Comparison of ENCODE assay signal across 26 cellular contexts in the genomic region with DNA sequence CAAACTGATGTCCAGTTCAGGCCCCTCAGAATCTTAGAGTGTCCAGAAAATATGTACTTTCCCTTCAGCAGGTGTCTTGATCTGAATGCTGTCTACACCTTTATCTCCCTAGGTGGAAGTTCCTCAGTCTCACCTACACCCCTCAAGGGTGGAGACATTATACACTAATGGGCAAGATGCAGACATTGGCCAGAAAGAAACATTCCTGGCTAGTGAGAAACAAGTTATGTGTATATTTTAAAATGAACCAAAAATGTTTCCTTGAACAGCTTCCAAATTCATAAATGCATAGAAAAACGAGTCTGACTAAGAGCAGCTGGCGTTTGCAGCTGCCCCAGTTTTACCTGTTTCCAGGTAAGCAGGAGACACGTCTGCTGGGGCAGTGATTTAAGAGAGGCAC.
"Had no signal": no experiment of that assay in that cellular context is flagged by ENCODE, and none has a peak within 500 bp of the region (broad histone marks: within the 10 kb centered on the region; RNA-seq: fewer than 3 reads in every experiment).

No MANE protein-coding gene starts in this region.

- H3K9me3 Mint-ChIP-seq: natural killer cell treated with Interleukin-12 subunit alpha and Interleukin-12 subunit beta and Interleukin-15 and Interleukin-18, amount 100 ng/mL, for 72 hours had no signal

- H3K27me3 ChIP-seq: ovary, right atrium auricular region, tibial nerve, uterus had no signal

- H3K9me3 ChIP-seq: left lung, mucosa of descending colon, ovary, right lobe of liver, uterus had no signal

- H3K36me3 ChIP-seq: left lung, ovary, right atrium auricular region, right lobe of liver, tibial nerve, uterus had no signal

- DNase-seq: hippocampal formation; kidney; left colon; left lung; midbrain; mucosa of descending colon; naive thymus-derived CD4-positive, alpha-beta T cell; ovary; right lobe of liver; stimulated activated CD4-positive, alpha-beta T cell treated with anti-CD3 and anti-CD28 coated beads, Interleukin-1b, Interleukin-23, amount 100 ng/mL, for 48 hours; stimulated activated CD4-positive, alpha-beta T cell treated with anti-CD3 and anti-CD28 coated beads, Interleukin-2, amount 100 ng/mL, for 48 hours; stimulated activated CD4-positive, alpha-beta T cell treated with anti-CD3 and anti-CD28 coated beads, Interleukin-4, amount 100 ng/mL, for 4 hours; stimulated activated CD8-positive, alpha-beta memory T cell treated with anti-CD3 and anti-CD28 coated beads, Interleukin-4, amount 100 ng/mL, for 48 hours; stimulated activated naive CD4-positive, alpha-beta T cell treated with Interleukin-2 at 50 U/mL for 16 hours; stimulated activated naive CD8-positive, alpha-beta T cell treated with anti-CD3 and anti-CD28 coated beads, Interleukin-15, amount 100 ng/mL, for 72 hours; substantia nigra; uterus had no signal

- H3K27ac ChIP-seq: left lung, ovary, right atrium auricular region, right lobe of liver, tibial nerve, uterus had no signal

- H3K4me3 Mint-ChIP-seq: memory B cell; naive thymus-derived CD4-positive, alpha-beta T cell; natural killer cell treated with Interleukin-12 subunit alpha and Interleukin-12 subunit beta and Interleukin-15 and Interleukin-18, amount 100 ng/mL, for 72 hours; stimulated activated memory B cell treated with anti-CD40 and anti-IgM and Interleukin-4, amounts not matched to agents 10 μg/mL and 1 μg/mL and 100 μg/mL, for 72 hours; stimulated activated naive CD8-positive, alpha-beta T cell treated with anti-CD3 and anti-CD28 coated beads, Interleukin-15, amount 100 ng/mL, for 72 hours; type B pancreatic cell had no signal

- H3K4me2 ChIP-seq: smooth muscle cell had no signal

- H3K36me3 Mint-ChIP-seq: memory B cell; natural killer cell treated with Interleukin-12 subunit alpha and Interleukin-12 subunit beta and Interleukin-15 and Interleukin-18, amount 100 ng/mL, for 72 hours; stimulated activated memory B cell treated with anti-CD40 and anti-IgM and Interleukin-4, amounts not matched to agents 10 μg/mL and 1 μg/mL and 100 μg/mL, for 72 hours; type B pancreatic cell had no signal

- H3K4me1 ChIP-seq: left lung, right atrium auricular region, right lobe of liver, tibial nerve, uterus had no signal

- H3K4me1 Mint-ChIP-seq: memory B cell; naive thymus-derived CD4-positive, alpha-beta T cell; stimulated activated memory B cell treated with anti-CD40 and anti-IgM and Interleukin-4, amounts not matched to agents 10 μg/mL and 1 μg/mL and 100 μg/mL, for 72 hours; stimulated activated naive CD8-positive, alpha-beta T cell treated with anti-CD3 and anti-CD28 coated beads, Interleukin-15, amount 100 ng/mL, for 72 hours had no signal

- H3K4me3 ChIP-seq: left lung, lung, mucosa of descending colon, ovary, right atrium auricular region, right lobe of liver, smooth muscle cell, tibial nerve, uterus had no signal

- H3K27ac Mint-ChIP-seq: memory B cell; naive thymus-derived CD4-positive, alpha-beta T cell; natural killer cell treated with Interleukin-12 subunit alpha and Interleukin-12 subunit beta and Interleukin-15 and Interleukin-18, amount 100 ng/mL, for 72 hours; progenitor cell of endocrine pancreas; stimulated activated memory B cell treated with anti-CD40 and anti-IgM and Interleukin-4, amounts not matched to agents 10 μg/mL and 1 μg/mL and 100 μg/mL, for 72 hours; type B pancreatic cell had no signal

- ATAC-seq: left colon; left lung; mucosa of descending colon; naive thymus-derived CD4-positive, alpha-beta T cell; stimulated activated memory B cell treated with anti-CD40 and anti-IgM and Interleukin-4, amounts not matched to agents 10 μg/mL and 1 μg/mL and 100 μg/mL, for 72 hours; stimulated activated naive CD8-positive, alpha-beta T cell treated with anti-CD3 and anti-CD28 coated beads, Interleukin-15, amount 100 ng/mL, for 72 hours had no signal
